Comparison of ENCODE assay signal across 9 cellular contexts in the genomic region with DNA sequence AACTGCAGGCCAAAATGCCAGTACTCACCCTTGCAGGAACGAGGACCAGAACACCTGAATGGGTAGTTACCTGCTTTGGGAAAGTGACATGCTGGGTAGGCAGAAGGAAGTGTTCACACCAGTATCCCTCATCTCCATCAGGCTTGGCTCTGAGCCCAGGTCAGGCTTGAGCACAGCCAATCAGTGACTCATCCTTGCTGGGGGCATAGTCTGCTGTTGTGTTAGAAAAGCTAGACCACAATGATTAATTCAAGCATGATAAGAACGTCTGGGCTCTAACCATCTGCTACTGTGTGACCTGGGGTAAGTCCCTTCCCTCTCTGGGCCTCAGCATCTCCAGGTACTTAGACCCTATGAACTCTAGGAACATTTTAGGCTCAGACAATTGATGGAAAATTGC.
DNase-seq lines count a peak whose midpoint lies in the region; ATAC-seq and TF ChIP-seq lines count a peak whose summit lies in the region.
"Had no signal": no experiment of that assay in that cellular context is flagged by ENCODE, and none has a peak within 500 bp of the region (broad histone marks: within the 10 kb centered on the region; RNA-seq: fewer than 3 reads in every experiment).

No MANE protein-coding gene starts in this region.

- no peaks in the 10 kb centered on the region for H3K36me3 Mint-ChIP-seq in stimulated activated memory B cell treated with anti-CD40 and anti-IgM and Interleukin-4, amounts not matched to agents 10 μg/mL and 1 μg/mL and 100 μg/mL, for 72 hours
- H3K36me3 Mint-ChIP-seq: CD8-positive, alpha-beta T cell had no signal

- H3K27me3 Mint-ChIP-seq in stimulated activated memory B cell treated with anti-CD40 and anti-IgM and Interleukin-4, amounts not matched to agents 10 μg/mL and 1 μg/mL and 100 μg/mL, for 72 hours, result no peaks in the 10 kb centered on the region

- no peaks in the 10 kb centered on the region for H3K27me3 ChIP-seq in kidney epithelial cell (ENCODE audit: control insufficient read depth, insufficient read depth, low read length)

- no peaks in the 10 kb centered on the region for H3K4me1 Mint-ChIP-seq in stimulated activated memory B cell treated with anti-CD40 and anti-IgM and Interleukin-4, amounts not matched to agents 10 μg/mL and 1 μg/mL and 100 μg/mL, for 72 hours

- no peak overlapping the region for H3K27ac Mint-ChIP-seq in stimulated activated memory B cell treated with anti-CD40 and anti-IgM and Interleukin-4, amounts not matched to agents 10 μg/mL and 1 μg/mL and 100 μg/mL, for 72 hours
- H3K27ac Mint-ChIP-seq: CD8-positive, alpha-beta T cell had no signal

- no peaks in the 10 kb centered on the region for H3K36me3 ChIP-seq in kidney epithelial cell (ENCODE audit: control insufficient read depth, insufficient read depth, low read length)

- peak; percentile 95 for DNase-seq in A172 (ENCODE audit: low spot score)
- peak; percentile 96 for DNase-seq in LHCN-M2 (ENCODE audit: low read depth)
- peak; percentile 90 for DNase-seq in astrocyte of the cerebellum (ENCODE audit: low read depth)
- peak; percentile 99 for DNase-seq in kidney epithelial cell (ENCODE audit: low read depth)
- DNase-seq in ecto neural progenitor cell (ENCODE audit: low spot score), result no peak

- ATAC-seq in HG03521 (IDR thresholded peaks at IDR 0.05; ENCODE audit: unreplicated experiment), result no peak
- no peak for ATAC-seq in HG03159 (IDR thresholded peaks at IDR 0.05; ENCODE audit: unreplicated experiment)
- no peak for ATAC-seq in stimulated activated memory B cell treated with anti-CD40 and anti-IgM and Interleukin-4, amounts not matched to agents 10 μg/mL and 1 μg/mL and 100 μg/mL, for 72 hours
- ATAC-seq: CD8-positive, alpha-beta T cell had no signal

- no peak overlapping the region for H3K4me3 ChIP-seq in astrocyte of the cerebellum (ENCODE audit: low read depth, low read length)
- no peak overlapping the region for H3K4me3 ChIP-seq in kidney epithelial cell (ENCODE audit: low read depth, low read length)

- H3K9me3 Mint-ChIP-seq in stimulated activated memory B cell treated with anti-CD40 and anti-IgM and Interleukin-4, amounts not matched to agents 10 μg/mL and 1 μg/mL and 100 μg/mL, for 72 hours, result peaks cover 10% of the 10 kb centered on the region

- H3K4me3 Mint-ChIP-seq in stimulated activated memory B cell treated with anti-CD40 and anti-IgM and Interleukin-4, amounts not matched to agents 10 μg/mL and 1 μg/mL and 100 μg/mL, for 72 hours, result no peak overlapping the region
- H3K4me3 Mint-ChIP-seq: CD8-positive, alpha-beta T cell had no signal

- TF ChIP-seq CTCF in astrocyte of the cerebellum (IDR thresholded peaks at IDR 0.05; ENCODE audit: low read depth, low read length, missing control alignments) (no peak), kidney epithelial cell (IDR thresholded peaks at IDR 0.05; ENCODE audit: insufficient read depth, low read length, poor library complexity, severe bottlenecking) (no peak)

- in situ Hi-C loops in astrocyte of the cerebellum (cut with HindIII; ENCODE audit: low sequenced_read_pairs), result no loop called here
